In the genomic region with DNA sequence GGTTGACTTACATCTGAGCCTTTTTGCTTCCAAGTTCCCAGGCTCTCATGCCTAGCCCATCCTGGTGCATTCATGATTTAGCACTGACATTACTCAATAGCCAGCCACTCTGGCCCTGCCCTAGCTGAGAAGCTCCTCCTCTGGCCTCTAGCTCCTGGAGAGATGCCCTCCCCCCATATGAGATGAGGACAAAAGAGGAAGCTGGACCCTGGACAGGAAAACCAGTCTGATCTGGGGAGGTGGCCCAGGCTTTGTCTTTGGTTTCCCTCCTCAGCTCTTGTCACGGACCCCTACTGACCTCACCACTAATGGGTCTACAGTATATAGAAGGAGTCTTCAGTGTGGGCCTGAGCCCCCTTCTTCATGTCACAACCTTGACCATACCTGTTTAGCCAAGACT, we compare ENCODE assay signal across 8 cellular contexts. TPM values are rescaled to one million over a fixed set of nuclear protein-coding genes. Genes with fewer than 3 reads are reported as not detected.
DNase-seq lines count a peak whose midpoint lies in the region; ATAC-seq, FAIRE-seq and TF ChIP-seq lines count a peak whose summit lies in the region.

No MANE protein-coding gene starts in this region.

- no peak overlapping the region for H3K4me3 Mint-ChIP-seq in MCF 10A (ENCODE audit: unreplicated experiment)
- peak overlapping the region; percentile 98 for H3K4me3 Mint-ChIP-seq in activated T-helper 2 cell treated with anti-CD3 and anti-CD28 coated beads, Interferon-gamma antibody, Interleukin-2, Interleukin-4, amounts not matched to agents 10 μg/mL and 5 μg/mL and 100 μg/mL, durations not matched to agents 14 hours and 24 hours and 36 hours (ENCODE audit: low read depth)

- TF ChIP-seq CTCF in MCF 10A (IDR thresholded peaks at IDR 0.05; ENCODE audit: unreplicated experiment), result no peak
- TF ChIP-seq CTCF in breast epithelium (IDR thresholded peaks at IDR 0.05), result no peak
- TF ChIP-seq CTCF in D721Med (IDR thresholded peaks at IDR 0.05; ENCODE audit: insufficient read depth, missing control alignments), result no peak

- WGBS in aorta, 2 donors, result 94 to 95% methylated on average over 1 of the region's 1 CpG

- peaks cover 30% of the 10 kb centered on the region for H3K36me3 Mint-ChIP-seq in MCF 10A (ENCODE audit: insufficient read depth, unreplicated experiment)
- H3K36me3 Mint-ChIP-seq in activated T-helper 2 cell treated with anti-CD3 and anti-CD28 coated beads, Interferon-gamma antibody, Interleukin-2, Interleukin-4, amounts not matched to agents 10 μg/mL and 5 μg/mL and 100 μg/mL, durations not matched to agents 14 hours and 24 hours and 36 hours (ENCODE audit: low read depth), result peaks cover 67% of the 10 kb centered on the region

- TF ChIP-seq POLR2A in breast epithelium (IDR thresholded peaks at IDR 0.05), result no peak

- ATAC-seq in left colon (no peak), aorta (ENCODE audit: low FRiP score) (no peak)

- H3K4me1 Mint-ChIP-seq in MCF 10A (ENCODE audit: insufficient read depth, unreplicated experiment), result peaks cover 42% of the 10 kb centered on the region
- H3K4me1 Mint-ChIP-seq in activated T-helper 2 cell treated with anti-CD3 and anti-CD28 coated beads, Interferon-gamma antibody, Interleukin-2, Interleukin-4, amounts not matched to agents 10 μg/mL and 5 μg/mL and 100 μg/mL, durations not matched to agents 14 hours and 24 hours and 36 hours (ENCODE audit: low read depth), result peaks cover 59% of the 10 kb centered on the region

- peaks cover 0 to 10% of the 10 kb centered on the region in 2 donors for H3K4me1 ChIP-seq in breast epithelium
- no peaks in the 10 kb centered on the region for H3K4me1 ChIP-seq in aorta (ENCODE audit: control insufficient read depth in 1 of 2, insufficient read depth in 2 of 2, low read length in 2 of 2)

- no peaks in the 10 kb centered on the region for H3K9me3 ChIP-seq in breast epithelium
- no peaks in the 10 kb centered on the region for H3K9me3 ChIP-seq in aorta (ENCODE audit: control insufficient read depth, low read length)

- CTCF ChIA-PET in MCF 10A (lab: Yijun Ruan, JAX), result interaction anchor here (0.6 to 20.5 kb wide), 7 partner anchors 9 to 232 kb away, joined by 3 to 1105 read pairs (median 10); a partner anchor contains a TSS

- H3K4me3 ChIP-seq in breast epithelium, result no peak overlapping the region
- H3K4me3 ChIP-seq in aorta (ENCODE audit: low read length in 2 of 2), result no peak overlapping the region

- H3K27me3 Mint-ChIP-seq in MCF 10A (ENCODE audit: insufficient read depth, unreplicated experiment), result no peaks in the 10 kb centered on the region
- no peaks in the 10 kb centered on the region for H3K27me3 Mint-ChIP-seq in activated T-helper 2 cell treated with anti-CD3 and anti-CD28 coated beads, Interferon-gamma antibody, Interleukin-2, Interleukin-4, amounts not matched to agents 10 μg/mL and 5 μg/mL and 100 μg/mL, durations not matched to agents 14 hours and 24 hours and 36 hours (ENCODE audit: low read depth)

- DNase-seq in MCF 10A (ENCODE audit: unreplicated experiment) (peak; percentile 33), breast epithelium (ENCODE audit: low spot score in 2 of 2) (no peak), left colon (peak; percentile 32 to 55), aorta (peak; percentile 55 to 81), NCI-H345 (lab: John Stamatoyannopoulos, UW) (no peak), D721Med (ENCODE audit: insufficient read length, low spot score) (no peak), NCI-H510A (lab: John Stamatoyannopoulos, UW) (no peak)
- no peak for DNase-seq in activated T-helper 2 cell treated with anti-CD3 and anti-CD28 coated beads, Interferon-gamma antibody, Interleukin-2, Interleukin-4, amounts not matched to agents 10 μg/mL and 5 μg/mL and 100 μg/mL, durations not matched to agents 14 hours and 24 hours and 36 hours (ENCODE audit: low spot score)

- H3K36me3 ChIP-seq in breast epithelium (no peaks in the 10 kb centered on the region), aorta (ENCODE audit: control insufficient read depth in 1 of 2, insufficient read depth in 2 of 2, low read length in 1 of 2) (no peaks in the 10 kb centered on the region)

- no TSS peak for BruUV-seq in MCF 10A (replicated peaks; lab: Mats Ljungman, UMichigan)

- intact Hi-C loops in MCF 10A (cut with micrococcal nuclease), result no loop called here
- intact Hi-C loops in breast epithelium (cut with DNase I; ENCODE audit: low total_unique reads), result no loop called here
- intact Hi-C loops in activated T-helper 2 cell treated with anti-CD3 and anti-CD28 coated beads, Interferon-gamma antibody, Interleukin-2, Interleukin-4, amounts not matched to agents 10 μg/mL and 5 μg/mL and 100 μg/mL, durations not matched to agents 14 hours and 24 hours and 36 hours (cut with micrococcal nuclease), result no loop called here
- intact Hi-C loops in left colon (cut with DNase I, micrococcal nuclease), result no loop called here
- intact Hi-C loops in aorta (cut with DNase I), result no loop called here

- H3K27ac Mint-ChIP-seq in MCF 10A (ENCODE audit: low read depth, unreplicated experiment), result no peak overlapping the region
- H3K27ac Mint-ChIP-seq in activated T-helper 2 cell treated with anti-CD3 and anti-CD28 coated beads, Interferon-gamma antibody, Interleukin-2, Interleukin-4, amounts not matched to agents 10 μg/mL and 5 μg/mL and 100 μg/mL, durations not matched to agents 14 hours and 24 hours and 36 hours, result peak overlapping the region; percentile 85

- no peak for FAIRE-seq in D721Med (lab: Jason Lieb, UNC)

- H3K27ac ChIP-seq in breast epithelium (peak overlapping the region in 1 of 2 donors; percentile 33), aorta (ENCODE audit: low read depth in 1 of 2, low read length in 2 of 2) (no peak overlapping the region)

- POLR2A ChIA-PET in MCF 10A (lab: Yijun Ruan, JAX), result interaction anchor here (1.2 to 1.9 kb wide), 2 partner anchors 18 to 40 kb away, joined by 4 to 9 read pairs; a partner anchor contains a TSS

- no peaks in the 10 kb centered on the region for H3K9me3 Mint-ChIP-seq in MCF 10A (ENCODE audit: unreplicated experiment)
- H3K9me3 Mint-ChIP-seq in activated T-helper 2 cell treated with anti-CD3 and anti-CD28 coated beads, Interferon-gamma antibody, Interleukin-2, Interleukin-4, amounts not matched to agents 10 μg/mL and 5 μg/mL and 100 μg/mL, durations not matched to agents 14 hours and 24 hours and 36 hours, result no peaks in the 10 kb centered on the region

- H3K27me3 ChIP-seq in breast epithelium (no peaks in the 10 kb centered on the region), aorta (ENCODE audit: control insufficient read depth in 1 of 2, insufficient read depth in 2 of 2, low read length in 1 of 2) (no peaks in the 10 kb centered on the region)

RNA-seq across cellular contexts. Expression of a gene that starts 3.0 kb away (rescaled TPM):
- total RNA-seq in MCF 10A (2022) (32.6 and 35.7 TPM in 2 replicates), breast epithelium (10 to 100 TPM; 37.0 to 68.2 (median 37.0) TPM), left colon (10 to 100 TPM; 65.7 to 71.8 TPM), aorta (10 to 100 TPM; 54.5 to 58.5 TPM)
- total RNA-seq in activated T-helper 2 cell treated with anti-CD3 and anti-CD28 coated beads, Interferon-gamma antibody, Interleukin-2, Interleukin-4, amounts not matched to agents 10 μg/mL and 5 μg/mL and 100 μg/mL, durations not matched to agents 14 hours and 24 hours and 36 hours, result 174 and 177 TPM in 2 replicates
- polyA plus RNA-seq in aorta, result 10 to 100 TPM; 48.6 to 61.0 TPM

RNA-seq across cellular contexts. Expression of a gene that starts 17.7 kb away (rescaled TPM):
- total RNA-seq in MCF 10A (2022) (41.2 and 56.2 TPM in 2 replicates), breast epithelium (10 to 100 TPM; 44.2 to 68.2 (median 47.9) TPM), left colon (10 to 100 TPM; 64.7 to 65.4 TPM), aorta (10 to 100 TPM; 63.4 to 69.5 TPM)
- total RNA-seq in activated T-helper 2 cell treated with anti-CD3 and anti-CD28 coated beads, Interferon-gamma antibody, Interleukin-2, Interleukin-4, amounts not matched to agents 10 μg/mL and 5 μg/mL and 100 μg/mL, durations not matched to agents 14 hours and 24 hours and 36 hours, result 77.6 and 78.0 TPM in 2 replicates
- polyA plus RNA-seq in aorta, result 10 to 100 TPM; 14.9 to 34.1 TPM

RNA-seq across cellular contexts. Expression of a gene that starts 29.4 kb away (rescaled TPM):
- total RNA-seq in MCF 10A (2022) (27.2 and 28.2 TPM in 2 replicates), breast epithelium (10 to 100 TPM; 12.3 to 24.3 (median 20.6) TPM), left colon (10 to 100 TPM; 21.3 to 26.8 TPM), aorta (10 to 100 TPM in 1 of 2 donors, 1 to 10 TPM in 1; 6.8 to 17.7 TPM)
- total RNA-seq in activated T-helper 2 cell treated with anti-CD3 and anti-CD28 coated beads, Interferon-gamma antibody, Interleukin-2, Interleukin-4, amounts not matched to agents 10 μg/mL and 5 μg/mL and 100 μg/mL, durations not matched to agents 14 hours and 24 hours and 36 hours, result 23.8 and 30.3 TPM in 2 replicates
- 10 to 100 TPM in 1 of 2 donors, 1 to 10 TPM in 1; 3.9 to 11.0 TPM for polyA plus RNA-seq in aorta

RNA-seq across cellular contexts. Expression of a gene that starts 40.4 kb away (rescaled TPM):
- total RNA-seq in MCF 10A (2022) (79.4 and 83.7 TPM in 2 replicates), breast epithelium (100 to 1,000 TPM in 2 of 3 donors, 10 to 100 TPM in 1; 98.1 to 178 (median 142) TPM), left colon (10 to 100 TPM; 47.9 to 55.9 TPM), aorta (10 to 100 TPM; 72.7 to 78.6 TPM)
- total RNA-seq in activated T-helper 2 cell treated with anti-CD3 and anti-CD28 coated beads, Interferon-gamma antibody, Interleukin-2, Interleukin-4, amounts not matched to agents 10 μg/mL and 5 μg/mL and 100 μg/mL, durations not matched to agents 14 hours and 24 hours and 36 hours, result 123 and 131 TPM in 2 replicates
- 10 to 100 TPM; 16.3 to 17.9 TPM for polyA plus RNA-seq in aorta

Comparison
In these comparisons a context has a peak if more than half of its experiments do, and no peak if none do; other contexts are left out.
1. DNase-seq: peak in MCF 10A (single experiment), left colon (2 of 2) and aorta (2 of 2); none in breast epithelium (0 of 2), activated T-helper 2 cell treated with anti-CD3 and anti-CD28 coated beads, Interferon-gamma antibody, Interleukin-2, Interleukin-4, amounts not matched to agents 10 μg/mL and 5 μg/mL and 100 μg/mL, durations not matched to agents 14 hours and 24 hours and 36 hours (single experiment), NCI-H345 (single experiment), D721Med (single experiment) and NCI-H510A (single experiment).